ENCODE assay signal across 11 cellular contexts in the genomic region with DNA sequence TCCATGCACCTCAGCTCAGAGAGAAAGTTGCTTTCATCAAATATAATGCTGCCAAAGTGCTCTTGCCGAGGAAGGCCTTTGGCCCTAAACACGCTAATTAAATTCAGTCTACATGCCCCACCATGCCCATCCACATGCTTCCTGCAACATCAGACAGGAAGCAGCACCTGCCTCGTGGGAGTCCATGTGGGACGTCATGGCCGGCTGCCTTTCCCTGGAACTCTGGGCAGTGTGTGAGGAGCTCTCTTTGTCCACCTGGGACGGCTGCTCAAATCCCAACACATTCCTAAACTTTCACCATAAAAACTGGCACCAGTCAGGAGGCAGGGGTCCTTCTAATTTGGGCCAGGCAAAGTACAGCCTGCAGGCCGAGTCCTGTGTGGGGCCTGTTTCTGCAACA.
DNase-seq lines count a peak whose midpoint lies in the region; ATAC-seq lines count a peak whose summit lies in the region.
"Had no signal": no experiment of that assay in that cellular context is flagged by ENCODE, and none has a peak within 500 bp of the region (broad histone marks: within the 10 kb centered on the region; RNA-seq: fewer than 3 reads in every experiment).

No MANE protein-coding gene starts in this region.

- ATAC-seq in HG03520 (IDR thresholded peaks at IDR 0.05; ENCODE audit: unreplicated experiment): no peak

- no peak overlapping the region for H3K4me3 ChIP-seq in effector memory CD4-positive, alpha-beta T cell (ENCODE audit: insufficient read depth, low read depth, low read length, poor library complexity, severe bottlenecking)
- H3K4me3 ChIP-seq: breast epithelium, suprapubic skin had no signal

- H3K27ac ChIP-seq in effector memory CD4-positive, alpha-beta T cell (ENCODE audit: insufficient read depth, low read length, poor library complexity, severe bottlenecking): peak overlapping the region; percentile 71
- H3K27ac ChIP-seq: KMS-11, suprapubic skin had no signal

- H3K4me1 ChIP-seq in effector memory CD4-positive, alpha-beta T cell (ENCODE audit: control insufficient read depth, insufficient read depth, low read length, poor library complexity, severe bottlenecking): peaks cover 46% of the 10 kb centered on the region
- H3K4me1 ChIP-seq: breast epithelium had no signal

- H3K36me3 ChIP-seq in effector memory CD4-positive, alpha-beta T cell (ENCODE audit: control insufficient read depth, insufficient read depth, low read length): no peaks in the 10 kb centered on the region
- H3K36me3 ChIP-seq: breast epithelium, suprapubic skin had no signal

- DNase-seq in stimulated activated CD4-positive, alpha-beta T cell treated with anti-CD3 and anti-CD28 coated beads, Interleukin-15, amount 100 ng/mL, for 24 hours: peak; percentile 19
- no peak for DNase-seq in stimulated activated CD4-positive, alpha-beta T cell treated with anti-CD3 and anti-CD28 coated beads, Interleukin-12 subunit alpha, Interleukin-12 subunit beta, amount 100 ng/mL, for 4 hours
- DNase-seq in NCI-H526 (lab: John Stamatoyannopoulos, UW) (peak; percentile 6 to 42), NCI-H1436 treated with DMSO at 0.1 percent for 48 hours (lab: John Stamatoyannopoulos, UW) (no peak), NCI-H2081 treated with DMSO at 0.1 percent for 48 hours (lab: John Stamatoyannopoulos, UW) (no peak)
- DNase-seq in effector memory CD4-positive, alpha-beta T cell: no peak
- DNase-seq: COR-L47 had no signal

- H3K27me3 ChIP-seq in effector memory CD4-positive, alpha-beta T cell (replicated peaks; ENCODE audit: control insufficient read depth, insufficient read depth, low read length, poor library complexity, severe bottlenecking): no peaks in the 10 kb centered on the region
- H3K27me3 ChIP-seq: breast epithelium, suprapubic skin had no signal

- no peaks in the 10 kb centered on the region for H3K9me3 ChIP-seq in effector memory CD4-positive, alpha-beta T cell (ENCODE audit: control insufficient read depth, low read length)
- H3K9me3 ChIP-seq: breast epithelium, suprapubic skin had no signal

Comparison
In these comparisons a context has a peak if more than half of its experiments do, and no peak if none do; other contexts are left out.
1. DNase-seq: peak in stimulated activated CD4-positive, alpha-beta T cell treated with anti-CD3 and anti-CD28 coated beads, Interleukin-15, amount 100 ng/mL, for 24 hours (single experiment) and NCI-H526 (2 of 2); none in stimulated activated CD4-positive, alpha-beta T cell treated with anti-CD3 and anti-CD28 coated beads, Interleukin-12 subunit alpha, Interleukin-12 subunit beta, amount 100 ng/mL, for 4 hours (single experiment), effector memory CD4-positive, alpha-beta T cell (0 of 3), NCI-H1436 treated with DMSO at 0.1 percent for 48 hours (single experiment) and NCI-H2081 treated with DMSO at 0.1 percent for 48 hours (single experiment).